ENCODE assay signal across 1 cellular context in genomic region chr3:20185733-20186599, GRCh38.
A peak's percentile ranks its signal among the peaks of the same experiment; 100 is the strongest.
TF ChIP-seq lines count a peak whose summit lies in the region.

TSS of gene SGO1 (minus strand) at chr3:20186206. CDS start at chr3:20184027, 2,179 bp downstream.

TF ChIP-seq in K562, 482 proteins besides CTCF, POLR2A, EP300 and RAD21 (continued from another document):
- TF ChIP-seq TFE3 (CRISPR knock-in tag; IDR thresholded peaks at IDR 0.05) (peak; percentile 100), CCNT2 (IDR thresholded peaks at IDR 0.05; ENCODE audit: borderline replicate concordance, extremely low read depth, insufficient read length, low read depth, low read length) (peak; percentile 90), IRF1 (CRISPR knock-in tag; IDR thresholded peaks at IDR 0.05; ENCODE audit: borderline replicate concordance) (no peak), PTBP1 (IDR thresholded peaks at IDR 0.05; ENCODE audit: low read depth, low read length) (no peak), TSC22D4 (tag; IDR thresholded peaks at IDR 0.05) (no peak), FUS (optimal IDR thresholded peaks at IDR 0.05; ENCODE audit: low read depth, low read length) (no peak), SNIP1 (IDR thresholded peaks at IDR 0.05; ENCODE audit: low read depth) (no peak), CHD7 (IDR thresholded peaks at IDR 0.05; ENCODE audit: low read depth, low read length) (no peak), XRCC4 (IDR thresholded peaks at IDR 0.05; ENCODE audit: extremely low read depth, insufficient read depth, insufficient read length) (no peak), CBFB (CRISPR knock-in tag; IDR thresholded peaks at IDR 0.05) (peak; percentile 55; the same call in 1 of the 2 replicates), RUNX1 (IDR thresholded peaks at IDR 0.05; ENCODE audit: low read depth) (no peak), SIX5 (IDR thresholded peaks at IDR 0.05; ENCODE audit: borderline replicate concordance in 1 of 2, insufficient read depth in 1 of 2, low read depth in 1 of 2, low read length in 2 of 2) (no peak), ZNF282 (CRISPR knock-in tag; IDR thresholded peaks at IDR 0.05) (no peak), ZBTB11 (CRISPR knock-in tag; IDR thresholded peaks at IDR 0.05) (no peak), POLR2B (IDR thresholded peaks at IDR 0.05; ENCODE audit: low read depth, partially characterized antibody) (peak; percentile 74), NFE2L1 (tag; IDR thresholded peaks at IDR 0.05; ENCODE audit: borderline replicate concordance, low read depth) (no peak), ZNF3 (CRISPR knock-in tag; IDR thresholded peaks at IDR 0.05) (no peak), ZNF263 (CRISPR knock-in tag; IDR thresholded peaks at IDR 0.05; ENCODE audit: borderline replicate concordance) (no peak), RCOR1 (IDR thresholded peaks at IDR 0.05; ENCODE audit: borderline replicate concordance in 1 of 2, low read depth in 2 of 2, low read length in 2 of 2) (peak in 1 of 2 experiments; percentile 87; a peak in 1 of 4 replicates), ZNF699 (CRISPR knock-in tag; IDR thresholded peaks at IDR 0.05; ENCODE audit: insufficient replicate concordance) (no peak), ZNF165 (CRISPR knock-in tag; IDR thresholded peaks at IDR 0.05; ENCODE audit: borderline replicate concordance) (no peak), NONO (IDR thresholded peaks at IDR 0.05; ENCODE audit: low read depth in 2 of 2, low read length in 1 of 2) (peak in 1 of 2 experiments; percentile 91; a peak in 2 of 4 replicates), DIDO1 (tag; IDR thresholded peaks at IDR 0.05; ENCODE audit: low read depth) (no peak), RAD51 (IDR thresholded peaks at IDR 0.05; ENCODE audit: borderline replicate concordance, low read depth) (peak; percentile 100)
- TF ChIP-seq, protein P1, sequence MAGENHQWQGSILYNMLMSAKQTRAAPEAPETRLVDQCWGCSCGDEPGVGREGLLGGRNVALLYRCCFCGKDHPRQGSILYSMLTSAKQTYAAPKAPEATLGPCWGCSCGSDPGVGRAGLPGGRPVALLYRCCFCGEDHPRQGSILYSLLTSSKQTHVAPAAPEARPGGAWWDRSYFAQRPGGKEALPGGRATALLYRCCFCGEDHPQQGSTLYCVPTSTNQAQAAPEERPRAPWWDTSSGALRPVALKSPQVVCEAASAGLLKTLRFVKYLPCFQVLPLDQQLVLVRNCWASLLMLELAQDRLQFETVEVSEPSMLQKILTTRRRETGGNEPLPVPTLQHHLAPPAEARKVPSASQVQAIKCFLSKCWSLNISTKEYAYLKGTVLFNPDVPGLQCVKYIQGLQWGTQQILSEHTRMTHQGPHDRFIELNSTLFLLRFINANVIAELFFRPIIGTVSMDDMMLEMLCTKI (IDR thresholded peaks at IDR 0.05; ENCODE audit: partially characterized antibody): no peak
